ENCODE assay signal across 19 cellular contexts in the genomic region with DNA sequence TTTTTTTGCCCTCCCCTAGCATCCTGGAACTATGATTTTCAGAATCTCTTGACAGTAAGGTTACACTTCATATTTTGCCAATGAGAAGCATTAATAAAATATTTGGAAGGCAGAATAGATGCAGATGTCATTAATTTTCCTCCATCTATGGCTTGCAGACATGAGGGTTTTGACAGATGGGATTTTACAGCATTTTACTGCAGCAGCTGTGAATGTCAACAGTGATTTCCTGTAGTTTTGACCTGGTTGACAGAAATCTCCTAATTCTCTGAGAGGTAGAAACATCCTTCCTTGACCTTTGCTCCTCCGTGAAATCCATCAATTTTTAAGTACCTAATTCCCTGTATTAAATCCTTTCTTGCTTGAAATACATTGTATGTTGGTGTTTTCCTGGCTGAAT.
"Had no signal": no experiment of that assay in that cellular context is flagged by ENCODE, and none has a peak within 500 bp of the region (broad histone marks: within the 10 kb centered on the region; RNA-seq: fewer than 3 reads in every experiment).

No MANE protein-coding gene starts in this region.

- H3K27me3 ChIP-seq: colonic mucosa, esophagus squamous epithelium, foreskin keratinocyte, hepatocyte, right atrium auricular region, sigmoid colon, stomach, transverse colon had no signal

- H3K4me1 ChIP-seq: colonic mucosa, esophagus squamous epithelium, foreskin keratinocyte, right atrium auricular region, sigmoid colon, stomach, transverse colon had no signal

- H3K79me2 ChIP-seq: hepatocyte had no signal

- H3K4me2 ChIP-seq: hepatocyte had no signal

- H2AFZ ChIP-seq: hepatocyte had no signal

- H3K4me3 ChIP-seq: colonic mucosa, esophagus squamous epithelium, hepatocyte, right atrium auricular region, sigmoid colon, stomach, thoracic aorta, transverse colon had no signal

- H3K36me3 ChIP-seq: colonic mucosa, esophagus squamous epithelium, right atrium auricular region, sigmoid colon, stomach, thoracic aorta, transverse colon had no signal

- DNase-seq: colonic mucosa; dermis blood vessel endothelial cell; esophagus squamous epithelium; foreskin keratinocyte; head of caudate nucleus; kidney; left colon; natural killer cell; posterior cingulate gyrus; sigmoid colon; small intestine; stimulated activated CD4-positive, alpha-beta T cell treated with anti-CD3 and anti-CD28 coated beads, Interleukin-12 subunit alpha, Interleukin-12 subunit beta, amount 100 ng/mL, for 4 hours; stimulated activated naive CD4-positive, alpha-beta T cell; stomach; substantia nigra; transverse colon had no signal

- H3K27ac ChIP-seq: colonic mucosa, esophagus squamous epithelium, foreskin keratinocyte, hepatocyte, right atrium auricular region, sigmoid colon, stomach, thoracic aorta, transverse colon had no signal

- H3K9me3 ChIP-seq: colonic mucosa had no signal
